16 cellular contexts compared by ENCODE assay signal in genomic region chr7:117605712-117606111, GRCh38.
"Had no signal": no experiment of that assay in that cellular context is flagged by ENCODE, and none has a peak within 500 bp of the region (broad histone marks: within the 10 kb centered on the region; RNA-seq: fewer than 3 reads in every experiment).

No MANE protein-coding gene starts in this region.

- H3K27me3 ChIP-seq: esophagus squamous epithelium, gastroesophageal sphincter, sigmoid colon had no signal

- H3K9me3 ChIP-seq: esophagus squamous epithelium, gastroesophageal sphincter, left ventricle myocardium inferior, sigmoid colon had no signal

- H3K36me3 ChIP-seq: esophagus squamous epithelium, gastroesophageal sphincter, left ventricle myocardium inferior, sigmoid colon had no signal

- H3K27ac ChIP-seq: esophagus squamous epithelium, gastroesophageal sphincter, left ventricle myocardium inferior, sigmoid colon, skin epidermis had no signal

- H3K4me1 ChIP-seq: esophagus squamous epithelium, left ventricle myocardium inferior had no signal

- H3K4me3 ChIP-seq: esophagus squamous epithelium, gastroesophageal sphincter, left ventricle myocardium inferior, lung, sigmoid colon, skin epidermis had no signal

- ATAC-seq: gastroesophageal sphincter; naive thymus-derived CD4-positive, alpha-beta T cell had no signal

- DNase-seq: esophagus squamous epithelium; foreskin fibroblast; glutamatergic neuron; islet precursor cell; left ventricle myocardium inferior; mesenchymal stem cell; midbrain; naive thymus-derived CD4-positive, alpha-beta T cell; nephron progenitor cell; sigmoid colon; stimulated activated CD4-positive, alpha-beta T cell treated with anti-CD3 and anti-CD28 coated beads, Interleukin-12 subunit alpha, Interleukin-12 subunit beta, amount 100 ng/mL, for 4 hours; stimulated activated naive CD4-positive, alpha-beta T cell treated with Interleukin-2 at 50 U/mL for 16 hours; trophoblast cell had no signal
